ENCODE assay signal across 8 cellular contexts in genomic region chr1:95086949-95087533, GRCh38. TPM values are rescaled to one million over a fixed set of nuclear protein-coding genes. Genes with fewer than 3 reads are reported as not detected.
A peak's percentile ranks its signal among the peaks of the same experiment; 100 is the strongest.
DNase-seq lines count a peak whose midpoint lies in the region; ATAC-seq and TF ChIP-seq lines count a peak whose summit lies in the region.

No MANE protein-coding gene starts in this region.

- peak overlapping the region; percentile 49 to 72 (median 63) for H3K27ac ChIP-seq in esophagus muscularis mucosa (replicated peaks in 1 of 4)

- H3K27ac Mint-ChIP-seq in activated naive CD4-positive, alpha-beta T cell treated with anti-CD3 and anti-CD28 coated beads for 36 hours: no peak overlapping the region

- DNase-seq in MV-4-11 (lab: John Stamatoyannopoulos, UW) (peak; percentile 83), esophagus muscularis mucosa (ENCODE audit: extremely low spot score) (no peak), retinal pigment epithelial cell (ENCODE audit: low read depth) (peak; percentile 78), HAP-1 (ENCODE audit: low spot score in 2 of 2) (no peak), NCI-H526 (lab: John Stamatoyannopoulos, UW) (no peak), Ammon's horn (ENCODE audit: low spot score) (no peak)
- no peak for DNase-seq in activated naive CD4-positive, alpha-beta T cell treated with anti-CD3 and anti-CD28 coated beads for 36 hours

- TF ChIP-seq CTCF in esophagus muscularis mucosa (IDR thresholded peaks at IDR 0.05) (no peak), retinal pigment epithelial cell (conservative IDR thresholded peaks at IDR 0.05; ENCODE audit: low read depth, low read length) (no peak)

- 21% methylated on average over 5 of the region's 5 CpGs for WGBS in esophagus muscularis mucosa

- peaks cover 2% of the 10 kb centered on the region for H3K9me3 Mint-ChIP-seq in activated naive CD4-positive, alpha-beta T cell treated with anti-CD3 and anti-CD28 coated beads for 36 hours

- TF ChIP-seq EP300 in esophagus muscularis mucosa (IDR thresholded peaks at IDR 0.05): no peak

- no peak overlapping the region for H3K4me3 Mint-ChIP-seq in activated naive CD4-positive, alpha-beta T cell treated with anti-CD3 and anti-CD28 coated beads for 36 hours

- H3K4me1 ChIP-seq in esophagus muscularis mucosa (peaks cover 8 to 16% (median 13%) of the 10 kb centered on the region in 4 donors), HAP-1 (peaks cover 3% of the 10 kb centered on the region; the same call in 1 of the 2 replicates)

- ATAC-seq in GM18870 (IDR thresholded peaks at IDR 0.05; ENCODE audit: unreplicated experiment): peak; percentile 50

- H3K4me3 ChIP-seq in esophagus muscularis mucosa: no peak overlapping the region
- no peak overlapping the region for H3K4me3 ChIP-seq in retinal pigment epithelial cell (ENCODE audit: low read length)
- no peak overlapping the region for H3K4me3 ChIP-seq in HAP-1

- TF ChIP-seq POLR2A in esophagus muscularis mucosa (IDR thresholded peaks at IDR 0.05; ENCODE audit: low read depth): no peak

- CTCF ChIA-PET in activated naive CD4-positive, alpha-beta T cell treated with anti-CD3 and anti-CD28 coated beads for 36 hours (lab: Charles Lee): no interaction called here

- peaks cover 2% of the 10 kb centered on the region for H3K27me3 Mint-ChIP-seq in activated naive CD4-positive, alpha-beta T cell treated with anti-CD3 and anti-CD28 coated beads for 36 hours (ENCODE audit: low read depth)

- intact Hi-C loops in esophagus muscularis mucosa (cut with DNase I): no loop called here
- intact Hi-C loops in activated naive CD4-positive, alpha-beta T cell treated with anti-CD3 and anti-CD28 coated beads for 36 hours (cut with micrococcal nuclease): no loop called here

- no peaks in the 10 kb centered on the region for H3K27me3 ChIP-seq in esophagus muscularis mucosa
- H3K27me3 ChIP-seq in HAP-1 (ENCODE audit: low read depth): no peaks in the 10 kb centered on the region

- in situ Hi-C loops in HAP-1 (cut with MboI; ENCODE audit: low sequenced_read_pairs): no loop called here

- H3K36me3 Mint-ChIP-seq in activated naive CD4-positive, alpha-beta T cell treated with anti-CD3 and anti-CD28 coated beads for 36 hours (ENCODE audit: low read depth): no peaks in the 10 kb centered on the region

- no peaks in the 10 kb centered on the region for H3K4me1 Mint-ChIP-seq in activated naive CD4-positive, alpha-beta T cell treated with anti-CD3 and anti-CD28 coated beads for 36 hours (ENCODE audit: low read depth)

- H3K9me3 ChIP-seq in esophagus muscularis mucosa (no peaks in the 10 kb centered on the region), HAP-1 (no peaks in the 10 kb centered on the region)

- H3K36me3 ChIP-seq in esophagus muscularis mucosa: no peaks in the 10 kb centered on the region
- no peaks in the 10 kb centered on the region for H3K36me3 ChIP-seq in HAP-1 (replicated peaks)

RNA-seq across cellular contexts. Expression of gene ALG14, which starts 14.3 kb away (rescaled TPM):
- total RNA-seq in esophagus muscularis mucosa: under 1 TPM; 0.52 to 0.83 (median 0.74) TPM
- total RNA-seq in activated naive CD4-positive, alpha-beta T cell treated with anti-CD3 and anti-CD28 coated beads for 36 hours: 1 to 10 TPM; 4.1 to 6.2 TPM

RNA-seq across cellular contexts. Expression of gene TLCD4, which starts 30.1 kb away (rescaled TPM):
- total RNA-seq in esophagus muscularis mucosa: 10 to 100 TPM in 1 of 4 donors, 1 to 10 TPM in 3; 8.4 to 15.9 (median 9.3) TPM
- under 1 TPM; 0.07 to 0.12 TPM for total RNA-seq in activated naive CD4-positive, alpha-beta T cell treated with anti-CD3 and anti-CD28 coated beads for 36 hours

Comparison
In these comparisons a context has a peak if more than half of its experiments do, and no peak if none do; other contexts are left out.
1. DNase-seq: peak in MV-4-11 (single experiment) and retinal pigment epithelial cell (single experiment); none in esophagus muscularis mucosa (single experiment), activated naive CD4-positive, alpha-beta T cell treated with anti-CD3 and anti-CD28 coated beads for 36 hours (single experiment), HAP-1 (0 of 2), NCI-H526 (0 of 2) and Ammon's horn (single experiment).
2. RNA of gene TLCD4, which starts 30.1 kb away (total RNA-seq): 8.4 to 15.9 TPM in esophagus muscularis mucosa; 0.07 to 0.12 TPM in activated naive CD4-positive, alpha-beta T cell treated with anti-CD3 and anti-CD28 coated beads for 36 hours; every median in the first group is over 4 times any median in the second.